In genomic region chr7:158299607-158300006, GRCh38 we compare ENCODE assay signal across 13 cellular contexts.
DNase-seq lines count a peak whose midpoint lies in the region; ATAC-seq and TF ChIP-seq lines count a peak whose summit lies in the region.
"Had no signal": no experiment of that assay in that cellular context is flagged by ENCODE, and none has a peak within 500 bp of the region (broad histone marks: within the 10 kb centered on the region; RNA-seq: fewer than 3 reads in every experiment).

No MANE protein-coding gene starts in this region.

- intact Hi-C loops in left ventricle myocardium inferior (cut with micrococcal nuclease): no loop called here
- intact Hi-C loops in vagina (cut with DNase I): no loop called here

- TF ChIP-seq POLR2A in vagina (IDR thresholded peaks at IDR 0.05): no peak

- H3K4me1 ChIP-seq in right atrium auricular region (no peaks in the 10 kb centered on the region), left ventricle myocardium inferior (no peaks in the 10 kb centered on the region), vagina (no peaks in the 10 kb centered on the region)
- H3K4me1 ChIP-seq: A549, BE2C, Caco-2 had no signal

- TF ChIP-seq CTCF in right atrium auricular region (IDR thresholded peaks at IDR 0.05) (no peak), left ventricle myocardium inferior (IDR thresholded peaks at IDR 0.05; ENCODE audit: borderline replicate concordance) (no peak), vagina (IDR thresholded peaks at IDR 0.05) (no peak)

- H3K36me3 ChIP-seq in right atrium auricular region (no peaks in the 10 kb centered on the region), left ventricle myocardium inferior (no peaks in the 10 kb centered on the region), KOPT-K1 (ENCODE audit: insufficient read depth, low read length) (no peaks in the 10 kb centered on the region), vagina (no peaks in the 10 kb centered on the region)
- H3K36me3 ChIP-seq: BE2C had no signal

- DNase-seq in right atrium auricular region (ENCODE audit: low spot score) (peak; percentile 18), left ventricle myocardium inferior (no peak), mesenteric fat pad (ENCODE audit: low spot score) (peak; percentile 41), vagina (ENCODE audit: extremely low spot score in 2 of 2) (peak; percentile 34 to 89), D341Med (ENCODE audit: low spot score) (no peak), retina (no peak)
- DNase-seq: BE2C; Caco-2; CD8-positive, alpha-beta memory T cell; DMS 273 treated with DMSO at 0.1 percent for 48 hours had no signal

- ATAC-seq in HG03196 (IDR thresholded peaks at IDR 0.05; ENCODE audit: unreplicated experiment): no peak
- ATAC-seq: A549 had no signal

- H3K9me3 ChIP-seq in right atrium auricular region (no peaks in the 10 kb centered on the region), left ventricle myocardium inferior (replicated peaks) (no peaks in the 10 kb centered on the region), KOPT-K1 (ENCODE audit: insufficient read depth, low read length, poor library complexity, severe bottlenecking) (peaks cover 23% of the 10 kb centered on the region), vagina (no peaks in the 10 kb centered on the region)
- H3K9me3 ChIP-seq: A549, BE2C, Caco-2 had no signal

- no peak overlapping the region for H3K27ac ChIP-seq in right atrium auricular region
- H3K27ac ChIP-seq in left ventricle myocardium inferior (replicated peaks): no peak overlapping the region
- H3K27ac ChIP-seq in KOPT-K1 (ENCODE audit: low read depth, low read length, poor library complexity, severe bottlenecking): peak overlapping the region; percentile 79
- H3K27ac ChIP-seq in vagina: no peak overlapping the region
- H3K27ac ChIP-seq: A549 had no signal

- no peak overlapping the region for H3K4me3 ChIP-seq in right atrium auricular region
- H3K4me3 ChIP-seq in left ventricle myocardium inferior: no peak overlapping the region
- H3K4me3 ChIP-seq in vagina: no peak overlapping the region
- H3K4me3 ChIP-seq: A549 had no signal

- H3K27me3 ChIP-seq in right atrium auricular region (no peaks in the 10 kb centered on the region), left ventricle myocardium inferior (ENCODE audit: low read depth) (peaks cover 71% of the 10 kb centered on the region), vagina (no peaks in the 10 kb centered on the region)
- H3K27me3 ChIP-seq: BE2C had no signal

Comparison
In these comparisons a context has a peak if more than half of its experiments do, and no peak if none do; other contexts are left out.
1. DNase-seq: peak in right atrium auricular region (single experiment), mesenteric fat pad (single experiment) and vagina (2 of 2); none in left ventricle myocardium inferior (single experiment), D341Med (single experiment) and retina (single experiment).